Comparison of ENCODE assay signal across 17 cellular contexts in genomic region chr14:102781063-102781462, GRCh38. TPM values are rescaled to one million over a fixed set of nuclear protein-coding genes. Genes with fewer than 3 reads are reported as not detected.
DNase-seq lines count a peak whose midpoint lies in the region; ATAC-seq and TF ChIP-seq lines count a peak whose summit lies in the region.
"Had no signal": no experiment of that assay in that cellular context is flagged by ENCODE, and none has a peak within 500 bp of the region (broad histone marks: within the 10 kb centered on the region; RNA-seq: fewer than 3 reads in every experiment).

No MANE protein-coding gene starts in this region.

- H3K4me3 ChIP-seq in BLaER1 treated with 17β-estradiol and CSF1 and Interleukin-3, amounts not matched to agents 10 nM and 100 nM, result no peak overlapping the region
- H3K4me3 ChIP-seq in OCI-LY3 (ENCODE audit: low read length), result peak overlapping the region; percentile 81
- H3K4me3 ChIP-seq: gastrocnemius medialis, Peyer's patch had no signal

- H3K27ac Mint-ChIP-seq in naive B cell (peak overlapping the region in 4 of 6 donors; percentile 22 to 96 (median 86)), chondrocyte (ENCODE audit: unreplicated experiment) (no peak overlapping the region)

- H3K9me3 Mint-ChIP-seq in naive B cell (no peaks in the 10 kb centered on the region), chondrocyte (ENCODE audit: low read depth) (no peaks in the 10 kb centered on the region)

- no peaks in the 10 kb centered on the region for H3K27me3 Mint-ChIP-seq in naive B cell
- H3K27me3 Mint-ChIP-seq in chondrocyte (ENCODE audit: low read depth), result no peaks in the 10 kb centered on the region

- peaks cover 31 to 73% (median 38%) of the 10 kb centered on the region in 10 experiments for H3K4me1 ChIP-seq in BLaER1 treated with 17β-estradiol and CSF1 and Interleukin-3, amounts not matched to agents 10 nM and 100 nM
- peaks cover 66% of the 10 kb centered on the region for H3K4me1 ChIP-seq in OCI-LY3 (ENCODE audit: low read length)

- peaks cover 94% of the 10 kb centered on the region for H3K79me2 ChIP-seq in OCI-LY3 (ENCODE audit: low read length)

- H3K36me3 Mint-ChIP-seq in naive B cell, result peaks cover 4 to 15% of the 10 kb centered on the region in 2 donors
- no peaks in the 10 kb centered on the region for H3K36me3 Mint-ChIP-seq in chondrocyte (ENCODE audit: low read depth)

- no peak overlapping the region for H2AFZ ChIP-seq in OCI-LY3 (ENCODE audit: low read depth, low read length)

- no peak for TF ChIP-seq CTCF in OCI-LY3 (IDR thresholded peaks at IDR 0.05; ENCODE audit: low read depth, low read length)
- TF ChIP-seq CTCF in chondrocyte (IDR thresholded peaks at IDR 0.05), result no peak

- no peaks in the 10 kb centered on the region for H3K27me3 ChIP-seq in BLaER1 treated with 17β-estradiol and CSF1 and Interleukin-3, amounts not matched to agents 10 nM and 100 nM
- H3K27me3 ChIP-seq in OCI-LY3 (ENCODE audit: low read depth, low read length), result no peaks in the 10 kb centered on the region
- H3K27me3 ChIP-seq: gastrocnemius medialis, Peyer's patch had no signal

- no peak overlapping the region for H3K9ac ChIP-seq in BLaER1 treated with 17β-estradiol and CSF1 and Interleukin-3, amounts not matched to agents 10 nM and 100 nM
- peak overlapping the region; percentile 95; the same call in 1 of the 2 replicates for H3K9ac ChIP-seq in OCI-LY3 (ENCODE audit: low read length)

- no peak for ATAC-seq in naive B cell (ENCODE audit: low read depth in 2 of 2)
- ATAC-seq: gastrocnemius medialis, HCT116, left ventricle myocardium superior had no signal

- peaks cover 0 to 14% (median 4%) of the 10 kb centered on the region in 11 experiments; a peak in 4 of 22 replicates for H3K36me3 ChIP-seq in BLaER1 treated with 17β-estradiol and CSF1 and Interleukin-3, amounts not matched to agents 10 nM and 100 nM
- peaks cover 37% of the 10 kb centered on the region for H3K36me3 ChIP-seq in OCI-LY3 (replicated peaks; ENCODE audit: low read depth, low read length)
- H3K36me3 ChIP-seq: gastrocnemius medialis, Peyer's patch had no signal

- peak overlapping the region in 9 of 11 experiments; percentile 80 to 92 (median 88); a peak in 13 of 22 replicates for H3K4me2 ChIP-seq in BLaER1 treated with 17β-estradiol and CSF1 and Interleukin-3, amounts not matched to agents 10 nM and 100 nM
- H3K4me2 ChIP-seq in OCI-LY3 (ENCODE audit: low read length), result peak overlapping the region; percentile 98

- peak overlapping the region in 7 of 8 donors; percentile 42 to 93 (median 76) for H3K4me3 Mint-ChIP-seq in naive B cell
- H3K4me3 Mint-ChIP-seq in chondrocyte (ENCODE audit: unreplicated experiment), result no peak overlapping the region

- DNase-seq in DMS 273 (lab: John Stamatoyannopoulos, UW; ENCODE audit: unreplicated experiment) (peak; percentile 59), naive B cell (no peak), HuH-7.5 (ENCODE audit: low spot score) (no peak), chondrocyte (ENCODE audit: low spot score) (no peak), CD1c-positive myeloid dendritic cell (ENCODE audit: extremely low spot score) (no peak)
- DNase-seq: aorta; gastrocnemius medialis; left ventricle myocardium superior; NCI-H2029; NCI-H510A; Peyer's patch; stimulated activated CD4-positive, alpha-beta T cell treated with anti-CD3 and anti-CD28 coated beads, Interleukin-15, amount 100 ng/mL, for 24 hours; substantia nigra had no signal

- no peaks in the 10 kb centered on the region for H3K9me3 ChIP-seq in BLaER1 treated with 17β-estradiol and CSF1 and Interleukin-3, amounts not matched to agents 10 nM and 100 nM (replicated peaks in 1 of 11)
- no peaks in the 10 kb centered on the region for H3K9me3 ChIP-seq in OCI-LY3 (ENCODE audit: insufficient read depth, low read length)
- H3K9me3 ChIP-seq: gastrocnemius medialis, Peyer's patch had no signal

- H3K4me1 Mint-ChIP-seq in naive B cell, result peaks cover 67 to 76% (median 74%) of the 10 kb centered on the region in 3 donors
- peaks cover 33% of the 10 kb centered on the region for H3K4me1 Mint-ChIP-seq in chondrocyte (ENCODE audit: low read depth)

- peaks cover 63 to 83% (median 78%) of the 10 kb centered on the region in 11 experiments for H4K20me1 ChIP-seq in BLaER1 treated with 17β-estradiol and CSF1 and Interleukin-3, amounts not matched to agents 10 nM and 100 nM
- peaks cover 69% of the 10 kb centered on the region for H4K20me1 ChIP-seq in OCI-LY3 (ENCODE audit: insufficient read depth, low read length)

- H3K27ac ChIP-seq in BLaER1 treated with 17β-estradiol and CSF1 and Interleukin-3, amounts not matched to agents 10 nM and 100 nM, result no peak overlapping the region
- H3K27ac ChIP-seq in OCI-LY3 (ENCODE audit: low read length), result peak overlapping the region; percentile 82
- H3K27ac ChIP-seq: epithelial cell of prostate, gastrocnemius medialis, Peyer's patch had no signal

RNA-seq across cellular contexts. Expression of gene TRAF3, which starts 3.8 kb away (rescaled TPM):
- polyA plus RNA-seq in naive B cell (ENCODE audit: low read depth in 6 of 6), result 10 to 100 TPM; 22.2 to 36.7 (median 27.0) TPM
- 15.0 to 20.1 TPM (median 18.4 TPM) in 3 replicates for total RNA-seq in chondrocyte
